ENCODE assay signal across 10 cellular contexts in the genomic region with DNA sequence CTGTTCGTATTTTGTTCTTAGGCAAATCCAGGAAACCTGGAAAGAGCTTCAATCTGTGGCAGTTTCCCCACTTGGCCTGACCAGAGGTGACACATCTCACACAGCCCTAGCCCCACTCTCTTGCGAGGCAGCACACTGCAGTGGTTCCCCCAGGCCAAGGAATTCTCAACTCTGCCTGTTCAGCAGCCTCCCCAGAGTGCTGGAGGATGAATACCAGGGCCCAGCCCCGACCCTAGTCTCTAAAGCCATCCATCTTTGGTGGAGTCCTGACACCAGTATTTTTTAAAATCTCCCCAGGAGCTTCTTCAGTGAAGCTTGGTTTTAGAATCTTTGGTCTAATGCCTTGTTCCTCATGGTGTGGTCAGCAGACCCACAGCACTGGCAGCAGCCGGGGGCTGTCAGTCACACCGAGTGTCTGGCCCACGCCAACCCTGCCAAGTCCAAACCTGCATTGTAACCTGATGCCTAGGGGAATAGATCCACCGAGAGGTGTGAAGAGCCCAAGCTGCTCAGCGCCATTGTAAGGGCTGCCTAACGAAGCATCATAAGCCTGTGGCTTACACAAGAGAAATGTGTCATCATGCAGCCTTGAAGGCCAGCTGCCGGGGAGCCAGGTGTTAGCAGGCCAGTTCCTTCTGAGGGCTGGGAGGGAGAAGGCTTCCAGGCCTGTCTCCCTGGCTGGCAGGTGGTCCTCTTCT.
A peak's percentile ranks its signal among the peaks of the same experiment; 100 is the strongest.
DNase-seq lines count a peak whose midpoint lies in the region; ATAC-seq and TF ChIP-seq lines count a peak whose summit lies in the region.
"Had no signal": no experiment of that assay in that cellular context is flagged by ENCODE, and none has a peak within 500 bp of the region (broad histone marks: within the 10 kb centered on the region; RNA-seq: fewer than 3 reads in every experiment).

No MANE protein-coding gene starts in this region.

- H3K27me3 ChIP-seq in WERI-Rb-1 (ENCODE audit: insufficient read depth, low read depth, severe bottlenecking), result no peaks in the 10 kb centered on the region
- H3K27me3 ChIP-seq in esophagus squamous epithelium, result no peaks in the 10 kb centered on the region

- WGBS in esophagus squamous epithelium, 2 donors, result 61 to 67% methylated on average over 3 to 4 of the region's 10 CpGs

- H3K9me3 ChIP-seq in WERI-Rb-1 (ENCODE audit: severe bottlenecking) (no peaks in the 10 kb centered on the region), esophagus squamous epithelium (peaks cover 0 to 4% (median 0%) of the 10 kb centered on the region in 3 donors)
- H3K9me3 ChIP-seq: thoracic aorta had no signal

- no peak overlapping the region for H3K4me3 ChIP-seq in WERI-Rb-1 (ENCODE audit: low read depth, low read length)
- no peak overlapping the region for H3K4me3 ChIP-seq in esophagus squamous epithelium
- H3K4me3 ChIP-seq in coronary artery, result no peak overlapping the region
- H3K4me3 ChIP-seq: thoracic aorta had no signal

- DNase-seq in GM13976 (ENCODE audit: low spot score) (peak; percentile 48), WERI-Rb-1 (peak; percentile 71), esophagus squamous epithelium (lab: John Stamatoyannopoulos, UW) (no peak), HT-29 (ENCODE audit: low spot score) (no peak), cortex of kidney (lab: John Stamatoyannopoulos, UW) (no peak), coronary artery (ENCODE audit: low spot score) (no peak)
- DNase-seq: GDM1 had no signal

- intact Hi-C loops in esophagus squamous epithelium (cut with DNase I), result no loop called here

- H3K36me3 ChIP-seq in WERI-Rb-1 (no peaks in the 10 kb centered on the region), esophagus squamous epithelium (no peaks in the 10 kb centered on the region)
- H3K36me3 ChIP-seq: thoracic aorta had no signal

- H3K4me1 ChIP-seq in esophagus squamous epithelium, result peaks cover 0 to 3% (median 2%) of the 10 kb centered on the region in 3 donors

- no peak for TF ChIP-seq POLR2A in esophagus squamous epithelium (IDR thresholded peaks at IDR 0.05)

- ATAC-seq in GM21526 (IDR thresholded peaks at IDR 0.05; ENCODE audit: low FRiP score, unreplicated experiment) (peak; percentile 81), HG03558 (IDR thresholded peaks at IDR 0.05; ENCODE audit: extremely low read depth, unreplicated experiment) (peak; percentile 85)

- 0 out of 2 replicates have a peak overlapping the region, but pooled peaks have one; percentile 3 for H3K27ac ChIP-seq in WERI-Rb-1
- no peak overlapping the region for H3K27ac ChIP-seq in esophagus squamous epithelium
- H3K27ac ChIP-seq in coronary artery, result no peak overlapping the region
- H3K27ac ChIP-seq: thoracic aorta had no signal

- TF ChIP-seq CTCF in GM13976 (IDR thresholded peaks at IDR 0.05; ENCODE audit: borderline replicate concordance, control extremely low read depth, extremely low read depth, insufficient read depth, missing control alignments), result no peak
- no peak for TF ChIP-seq CTCF in WERI-Rb-1 (IDR thresholded peaks at IDR 0.05; ENCODE audit: low read depth, low read length)
- no peak for TF ChIP-seq CTCF in esophagus squamous epithelium (IDR thresholded peaks at IDR 0.05)
- TF ChIP-seq CTCF in coronary artery (IDR thresholded peaks at IDR 0.05), result no peak

- in situ Hi-C loops in GM13976 (cut with MboI; ENCODE audit: low sequenced_read_pairs, unreplicated experiment), result no loop called here

Comparison
In these comparisons a context has a peak if more than half of its experiments do, and no peak if none do; other contexts are left out.
1. DNase-seq: peak in GM13976 (single experiment) and WERI-Rb-1 (single experiment); none in esophagus squamous epithelium (single experiment), HT-29 (single experiment), cortex of kidney (single experiment) and coronary artery (single experiment).